Comparison of ENCODE assay signal across 20 cellular contexts in the genomic region with DNA sequence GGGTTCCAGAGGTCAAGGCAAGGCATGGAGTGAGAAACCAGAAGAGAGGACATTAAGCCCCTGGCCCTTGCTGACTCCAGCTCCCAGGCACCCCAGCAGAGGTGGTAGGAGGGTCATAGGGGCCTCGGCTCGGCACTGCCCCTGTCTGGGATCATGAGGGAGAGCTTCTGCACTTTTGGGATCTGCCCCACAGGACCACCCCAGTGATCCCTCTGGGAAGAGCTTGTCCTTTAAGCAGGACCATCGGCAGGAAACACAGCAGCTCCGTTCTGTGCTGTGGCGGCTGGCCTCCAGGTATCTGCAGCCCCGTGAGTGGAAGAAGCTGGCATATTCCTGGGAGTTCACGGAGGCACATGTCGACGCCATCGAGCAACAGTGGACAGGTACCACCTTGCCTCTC. TPM values are rescaled to one million over a fixed set of nuclear protein-coding genes. Genes with fewer than 3 reads are reported as not detected.
DNase-seq lines count a peak whose midpoint lies in the region; ATAC-seq and TF ChIP-seq lines count a peak whose summit lies in the region.
"Had no signal": no experiment of that assay in that cellular context is flagged by ENCODE, and none has a peak within 500 bp of the region (broad histone marks: within the 10 kb centered on the region; RNA-seq: fewer than 3 reads in every experiment).

No MANE protein-coding gene starts in this region.

- H3K36me3 ChIP-seq in endodermal cell (ENCODE audit: control insufficient read depth, insufficient read depth, low read length), result peaks cover 92% of the 10 kb centered on the region
- H3K36me3 ChIP-seq in mesendoderm (ENCODE audit: control insufficient read depth, insufficient read depth, low read length), result no peaks in the 10 kb centered on the region
- H3K36me3 ChIP-seq in brain microvascular endothelial cell (replicated peaks), result no peaks in the 10 kb centered on the region

- no peak overlapping the region for H4K5ac ChIP-seq in mesendoderm (ENCODE audit: low read length)

- no peak overlapping the region for H4K8ac ChIP-seq in mesendoderm (ENCODE audit: low read depth, low read length)

- H3K36me3 Mint-ChIP-seq in activated naive CD8-positive, alpha-beta T cell, result no peaks in the 10 kb centered on the region
- no peaks in the 10 kb centered on the region for H3K36me3 Mint-ChIP-seq in activated naive CD8-positive, alpha-beta T cell treated with anti-CD3 and anti-CD28 coated beads, Interleukin-2, amount 50 U/mL, for 24 hours (ENCODE audit: low read depth)
- H3K36me3 Mint-ChIP-seq in endodermal cell (ENCODE audit: low read depth), result peaks cover 63% of the 10 kb centered on the region

- no peak overlapping the region for H3K4ac ChIP-seq in mesendoderm (ENCODE audit: low read depth, low read length)

- H3K4me1 Mint-ChIP-seq in activated naive CD8-positive, alpha-beta T cell (ENCODE audit: low read depth), result peaks cover 5% of the 10 kb centered on the region
- no peaks in the 10 kb centered on the region for H3K4me1 Mint-ChIP-seq in activated naive CD8-positive, alpha-beta T cell treated with anti-CD3 and anti-CD28 coated beads, Interleukin-2, amount 50 U/mL, for 24 hours
- no peaks in the 10 kb centered on the region for H3K4me1 Mint-ChIP-seq in endodermal cell

- H3K56ac ChIP-seq in mesendoderm (ENCODE audit: low read length), result no peak overlapping the region

- no peaks in the 10 kb centered on the region for H3K79me1 ChIP-seq in mesendoderm (ENCODE audit: low read length)

- no peak overlapping the region for H3K4me2 ChIP-seq in mesendoderm (ENCODE audit: low read length)
- H3K4me2 ChIP-seq: A549; BLaER1 treated with 17β-estradiol and CSF1 and Interleukin-3, amounts not matched to agents 10 nM and 100 nM had no signal

- no peaks in the 10 kb centered on the region for H3K4me1 ChIP-seq in endodermal cell (ENCODE audit: control insufficient read depth, insufficient read depth, low read length)
- H3K4me1 ChIP-seq in mesendoderm (ENCODE audit: control insufficient read depth, low read depth, low read length), result no peaks in the 10 kb centered on the region
- H3K4me1 ChIP-seq: A549; BLaER1 treated with 17β-estradiol and CSF1 and Interleukin-3, amounts not matched to agents 10 nM and 100 nM; HAP-1 had no signal

- H2AK5ac ChIP-seq in mesendoderm (ENCODE audit: low read length), result no peak overlapping the region

- H3K79me2 ChIP-seq in mesendoderm (ENCODE audit: control insufficient read depth, insufficient read depth, low read length), result no peaks in the 10 kb centered on the region

- no peak overlapping the region for H3K4me3 Mint-ChIP-seq in activated naive CD8-positive, alpha-beta T cell
- H3K4me3 Mint-ChIP-seq in activated naive CD8-positive, alpha-beta T cell treated with anti-CD3 and anti-CD28 coated beads, Interleukin-2, amount 50 U/mL, for 24 hours, result no peak overlapping the region
- no peak overlapping the region for H3K4me3 Mint-ChIP-seq in endodermal cell

- H3K4me3 ChIP-seq in endodermal cell (ENCODE audit: low read length) (no peak overlapping the region), mesendoderm (ENCODE audit: low read length) (no peak overlapping the region), brain microvascular endothelial cell (ENCODE audit: low read depth, low read length) (no peak overlapping the region)
- H3K4me3 ChIP-seq: A549; BLaER1 treated with 17β-estradiol and CSF1 and Interleukin-3, amounts not matched to agents 10 nM and 100 nM; HAP-1 had no signal

- H3K9ac ChIP-seq in endodermal cell (ENCODE audit: extremely low read depth, low read length, poor library complexity, severe bottlenecking), result no peak overlapping the region
- no peak overlapping the region for H3K9ac ChIP-seq in mesendoderm (ENCODE audit: low read length)
- H3K9ac ChIP-seq: BLaER1 treated with 17β-estradiol and CSF1 and Interleukin-3, amounts not matched to agents 10 nM and 100 nM had no signal

- no peak overlapping the region for H2BK5ac ChIP-seq in mesendoderm (ENCODE audit: low read length)

- no peaks in the 10 kb centered on the region for H3K9me3 ChIP-seq in endodermal cell (ENCODE audit: control insufficient read depth, low read length)
- H3K9me3 ChIP-seq: A549, HAP-1 had no signal

- H2BK15ac ChIP-seq in mesendoderm (replicated peaks; ENCODE audit: low read depth), result no peak overlapping the region

- no peaks in the 10 kb centered on the region for H3K27me3 Mint-ChIP-seq in activated naive CD8-positive, alpha-beta T cell
- no peaks in the 10 kb centered on the region for H3K27me3 Mint-ChIP-seq in activated naive CD8-positive, alpha-beta T cell treated with anti-CD3 and anti-CD28 coated beads, Interleukin-2, amount 50 U/mL, for 24 hours
- no peaks in the 10 kb centered on the region for H3K27me3 Mint-ChIP-seq in endodermal cell (ENCODE audit: insufficient read depth)

- H3K27me3 ChIP-seq in endodermal cell (ENCODE audit: control insufficient read depth, insufficient read depth, low read length, poor library complexity, severe bottlenecking) (no peaks in the 10 kb centered on the region), mesendoderm (ENCODE audit: insufficient read depth, low read length, poor library complexity) (no peaks in the 10 kb centered on the region), brain microvascular endothelial cell (replicated peaks) (no peaks in the 10 kb centered on the region)
- H3K27me3 ChIP-seq: BLaER1 treated with 17β-estradiol and CSF1 and Interleukin-3, amounts not matched to agents 10 nM and 100 nM had no signal

- in situ Hi-C loops in brain microvascular endothelial cell (cut with HindIII; ENCODE audit: low pct_ligation_motif_present, low sequenced_read_pairs), result no loop called here

- H2BK120ac ChIP-seq in mesendoderm (ENCODE audit: low read depth, low read length), result no peak overlapping the region

- H3K27ac Mint-ChIP-seq in activated naive CD8-positive, alpha-beta T cell, result peak overlapping the region; percentile 24
- no peak overlapping the region for H3K27ac Mint-ChIP-seq in activated naive CD8-positive, alpha-beta T cell treated with anti-CD3 and anti-CD28 coated beads, Interleukin-2, amount 50 U/mL, for 24 hours
- peak overlapping the region; percentile 48 for H3K27ac Mint-ChIP-seq in endodermal cell

- no peak overlapping the region for H3K18ac ChIP-seq in mesendoderm (ENCODE audit: low read length)

- H3K27ac ChIP-seq in endodermal cell (ENCODE audit: low read depth, low read length), result no peak overlapping the region
- H3K27ac ChIP-seq in mesendoderm (ENCODE audit: low read depth, low read length), result no peak overlapping the region
- H3K27ac ChIP-seq in brain microvascular endothelial cell, result no peak overlapping the region
- H3K27ac ChIP-seq: A549; BLaER1 treated with 17β-estradiol and CSF1 and Interleukin-3, amounts not matched to agents 10 nM and 100 nM had no signal

- no peak for TF ChIP-seq CTCF in endodermal cell (conservative IDR thresholded peaks at IDR 0.05)
- TF ChIP-seq CTCF in brain microvascular endothelial cell (IDR thresholded peaks at IDR 0.05; ENCODE audit: low read depth, low read length, missing control alignments), result no peak

- H3K23ac ChIP-seq in mesendoderm (ENCODE audit: low read length), result no peak overlapping the region

- no peak for ATAC-seq in activated naive CD8-positive, alpha-beta T cell treated with anti-CD3 and anti-CD28 coated beads, Interleukin-2, amount 50 U/mL, for 24 hours
- no peak for ATAC-seq in GM21360 (IDR thresholded peaks at IDR 0.05; ENCODE audit: unreplicated experiment)

- DNase-seq in activated naive CD8-positive, alpha-beta T cell treated with anti-CD3 and anti-CD28 coated beads, Interleukin-2, amount 50 U/mL, for 24 hours, result no peak
- DNase-seq in endodermal cell, result peak; percentile 61
- peak; percentile 20 for DNase-seq in mesendoderm
- no peak for DNase-seq in stimulated activated CD4-positive, alpha-beta T cell treated with anti-CD3 and anti-CD28 coated beads, Interleukin-1b, Interleukin-23, amount 100 ng/mL, for 48 hours
- DNase-seq in HCEC 1CT, result no peak
- DNase-seq in brain microvascular endothelial cell, result no peak
- DNase-seq: COR-L47; DMS153; KBM-7; MV-4-11; NCI-H1417; NCI-H1930; NCI-H2171; NCI-H446 treated with DMSO at 0.1 percent for 48 hours; NK-92 treated with Interleukin-12 subunit alpha and Interleukin-12 subunit beta, amount 100 ng/mL, for 24 hours had no signal

- 93 to 98% methylated on average over 8 to 10 of the region's 10 CpGs for WGBS in endodermal cell (ENCODE audit: insufficient coverage in 1 of 2, insufficient read length in 1 of 2), 2 experiments
- no CpG with 5 or more reads among the region's 10 CpGs for WGBS in mesendoderm (ENCODE audit: extremely low coverage, insufficient coverage, low lambda C conversion rate)

- no peaks in the 10 kb centered on the region for H3K9me3 Mint-ChIP-seq in activated naive CD8-positive, alpha-beta T cell (ENCODE audit: low read depth)
- no peaks in the 10 kb centered on the region for H3K9me3 Mint-ChIP-seq in activated naive CD8-positive, alpha-beta T cell treated with anti-CD3 and anti-CD28 coated beads, Interleukin-2, amount 50 U/mL, for 24 hours
- H3K9me3 Mint-ChIP-seq in endodermal cell, result peaks cover under 1% of the 10 kb centered on the region

RNA-seq across cellular contexts. Expression of gene ANKDD1A, which starts 35.5 kb away (rescaled TPM):
- 10 to 100 TPM; 22.5 to 30.0 TPM for total RNA-seq in endodermal cell
- polyA plus RNA-seq in endodermal cell (2013, experiment 1 of 2), result 6.2 TPM
- 8.7 TPM for polyA plus RNA-seq in endodermal cell (2013, experiment 2 of 2)
- polyA plus RNA-seq in mesendoderm (2013, experiment 1 of 2), result 1.2 TPM
- polyA plus RNA-seq in mesendoderm (2013, experiment 2 of 2), result 1.4 TPM

RNA-seq across cellular contexts. Expression of gene SPG21, which starts 42.5 kb away (rescaled TPM):
- total RNA-seq in endodermal cell, result 10 to 100 TPM; 77.0 to 96.1 TPM
- polyA plus RNA-seq in endodermal cell (2013, experiment 1 of 2), result 88.1 TPM
- polyA plus RNA-seq in endodermal cell (2013, experiment 2 of 2), result 84.5 TPM
- polyA plus RNA-seq in mesendoderm (2013, experiment 1 of 2), result 43.1 TPM
- polyA plus RNA-seq in mesendoderm (2013, experiment 2 of 2), result 43.8 TPM

Comparison
In these comparisons a context has a peak if more than half of its experiments do, and no peak if none do; other contexts are left out.
1. DNase-seq: peak in endodermal cell (single experiment) and mesendoderm (single experiment); none in activated naive CD8-positive, alpha-beta T cell treated with anti-CD3 and anti-CD28 coated beads, Interleukin-2, amount 50 U/mL, for 24 hours (single experiment), stimulated activated CD4-positive, alpha-beta T cell treated with anti-CD3 and anti-CD28 coated beads, Interleukin-1b, Interleukin-23, amount 100 ng/mL, for 48 hours (single experiment), HCEC 1CT (single experiment) and brain microvascular endothelial cell (single experiment).